ENCODE assay signal across 1 cellular context in genomic region chr17:81635431-81635830, GRCh38.
TF ChIP-seq lines count a peak whose summit lies in the region.

No MANE protein-coding gene starts in this region.

TF ChIP-seq in K562, 482 proteins besides CTCF, POLR2A, EP300 and RAD21:
- TF ChIP-seq E4F1 (CRISPR knock-in tag; IDR thresholded peaks at IDR 0.05; ENCODE audit: borderline replicate concordance) = no peak
- TF ChIP-seq ZNF561 (CRISPR knock-in tag; conservative IDR thresholded peaks at IDR 0.05) = no peak
- 0 out of 2 replicates have a peak, but pooled peaks have one; percentile 3 for TF ChIP-seq FOSL1 (tag; conservative IDR thresholded peaks at IDR 0.05)
- TF ChIP-seq SREBF2 (CRISPR knock-in tag; IDR thresholded peaks at IDR 0.05) = 0 out of 2 replicates have a peak, but pooled peaks have one; percentile 30
- TF ChIP-seq EGR1 (conservative IDR thresholded peaks at IDR 0.05) = 0 out of 2 replicates have a peak, but pooled peaks have one; percentile 21
